In the genomic region with DNA sequence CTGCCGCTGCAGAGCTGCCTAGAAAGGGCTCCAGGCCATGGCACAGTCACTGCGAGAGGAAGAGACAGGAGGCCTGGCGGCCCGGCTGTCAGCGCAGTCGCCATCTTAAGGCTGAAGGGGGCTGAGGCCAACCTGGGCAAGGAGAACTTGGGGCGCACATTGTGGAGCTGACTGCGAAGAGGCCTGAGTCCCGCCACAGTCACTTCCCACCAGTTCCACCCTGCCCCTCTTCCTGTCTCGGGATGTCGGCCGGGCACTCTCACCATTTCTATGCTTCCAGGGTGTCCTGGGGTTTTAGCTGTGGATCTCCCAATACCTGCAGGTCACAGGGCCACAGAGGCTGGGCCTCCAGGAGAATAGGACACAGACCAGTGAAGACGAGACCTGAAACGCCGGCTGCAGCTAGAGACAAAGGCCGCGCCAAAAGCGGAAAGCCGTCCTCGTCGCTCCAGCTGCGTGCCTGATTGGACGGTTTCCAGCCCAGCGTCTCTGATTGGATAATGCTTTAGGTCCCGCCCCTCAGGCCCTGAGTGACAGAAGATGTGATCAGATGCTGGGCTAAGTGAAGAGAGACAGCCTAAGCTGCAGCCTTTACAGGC, we compare ENCODE assay signal across 8 cellular contexts.
A peak's percentile ranks its signal among the peaks of the same experiment; 100 is the strongest.
DNase-seq lines count a peak whose midpoint lies in the region; ATAC-seq lines count a peak whose summit lies in the region.

No MANE protein-coding gene starts in this region.

- under 1% methylated on average over 25 of the region's 25 CpGs for WGBS in right cardiac atrium

- DNase-seq in SHP77 (lab: John Stamatoyannopoulos, UW) (peak; percentile 72 to 76), SHP77 treated with DMSO at 0.1 percent for 48 hours (lab: John Stamatoyannopoulos, UW) (no peak), HPDE6-E6E7 (ENCODE audit: extremely low spot score) (peak; percentile 54), T-cell (peak; percentile 75 to 94 (median 84)), anterior cingulate cortex (lab: John Stamatoyannopoulos, UW) (peak; percentile 35 to 94 (median 82)), right cardiac atrium (peak; percentile 93 to 97 (median 95)), pulmonary artery endothelial cell (ENCODE audit: low read depth, low spot score) (peak; percentile 49), ureter (ENCODE audit: low spot score) (peak; percentile 94)

- H3K27ac ChIP-seq in right cardiac atrium (ENCODE audit: low read length), result peak overlapping the region; percentile 0

- peak overlapping the region; percentile 80 for H3K4me3 ChIP-seq in right cardiac atrium (ENCODE audit: low read length)

- H3K36me3 Mint-ChIP-seq in T-cell, result peaks cover 3% of the 10 kb centered on the region

- peaks cover 2% of the 10 kb centered on the region for H3K4me1 ChIP-seq in right cardiac atrium (ENCODE audit: control insufficient read depth, insufficient read depth, low read length)

- peak overlapping the region; percentile 63 to 84 for H3K27ac Mint-ChIP-seq in T-cell

- peaks cover 0 to 3% (median 0%) of the 10 kb centered on the region in 3 donors for H3K9me3 Mint-ChIP-seq in T-cell

- H3K27me3 ChIP-seq in right cardiac atrium (ENCODE audit: control insufficient read depth, insufficient read depth), result no peaks in the 10 kb centered on the region

- POLR2A ChIA-PET in T-cell (lab: Charles Lee), result interaction anchor here in 1 of 2 donors (0.6 to 1.7 kb wide), 4 partner anchors 71 to 1331 kb away, joined by 5 to 6 read pairs (median 6); a partner anchor contains a TSS

- no peaks in the 10 kb centered on the region for H3K9me3 ChIP-seq in right cardiac atrium (ENCODE audit: control insufficient read depth, low read length)

- peak; percentile 95 to 97 (median 96) for ATAC-seq in T-cell (replicated peaks in 1 of 4)
- ATAC-seq in right cardiac atrium, result peak; percentile 97 to 99

- CTCF ChIA-PET in T-cell (lab: Charles Lee), result interaction anchor here in 1 of 2 donors (0.6 to 1.7 kb wide), 3 partner anchors 71 to 762 kb away, joined by 3 to 5 read pairs (median 4); a partner anchor contains a TSS

- no peaks in the 10 kb centered on the region for H3K27me3 Mint-ChIP-seq in T-cell

- intact Hi-C loops in right cardiac atrium (cut with DNase I), result no loop called here

- peaks cover 10 to 12% (median 12%) of the 10 kb centered on the region in 3 donors for H3K4me1 Mint-ChIP-seq in T-cell

- peak overlapping the region; percentile 94 to 99 (median 97) for H3K4me3 Mint-ChIP-seq in T-cell
